11 cellular contexts compared by ENCODE assay signal in the genomic region with DNA sequence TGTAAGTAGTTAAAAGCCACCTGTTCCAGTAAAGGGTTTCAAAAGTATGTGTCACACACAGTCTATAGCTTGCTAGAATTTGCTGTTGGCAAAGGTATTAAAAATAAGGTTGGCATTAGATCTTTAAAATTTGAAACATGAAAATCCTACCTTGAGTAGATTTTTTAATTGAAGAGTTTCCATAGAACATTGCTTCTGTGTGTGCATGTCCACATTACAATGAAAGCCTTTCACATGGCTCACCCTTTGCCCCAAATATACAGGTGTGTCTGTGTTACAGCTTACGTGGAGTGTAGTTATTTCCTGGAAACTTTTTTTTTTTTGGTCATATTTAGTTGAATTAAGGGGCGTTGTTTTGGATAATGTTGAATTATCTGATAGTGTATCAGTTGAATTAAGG. TPM values are rescaled to one million over a fixed set of nuclear protein-coding genes. Genes with fewer than 3 reads are reported as not detected.
DNase-seq lines count a peak whose midpoint lies in the region; ATAC-seq and TF ChIP-seq lines count a peak whose summit lies in the region.
"Had no signal": no experiment of that assay in that cellular context is flagged by ENCODE, and none has a peak within 500 bp of the region (broad histone marks: within the 10 kb centered on the region; RNA-seq: fewer than 3 reads in every experiment).

No MANE protein-coding gene starts in this region.

- H2BK12ac ChIP-seq in H9 (ENCODE audit: insufficient read length, low read depth, low read length), result no peak overlapping the region

- H4K20me1 ChIP-seq in H9 (ENCODE audit: control insufficient read depth, insufficient read depth, insufficient read length), result no peaks in the 10 kb centered on the region

- no peaks in the 10 kb centered on the region for H3K9me3 ChIP-seq in H9 (ENCODE audit: control insufficient read depth, low read depth, low read length)
- no peaks in the 10 kb centered on the region for H3K9me3 ChIP-seq in Peyer's patch
- H3K9me3 ChIP-seq in esophagus squamous epithelium, result no peaks in the 10 kb centered on the region
- H3K9me3 ChIP-seq in left ventricle myocardium inferior (replicated peaks), result no peaks in the 10 kb centered on the region
- no peaks in the 10 kb centered on the region for H3K9me3 ChIP-seq in right cardiac atrium (ENCODE audit: control insufficient read depth, low read length)
- H3K9me3 ChIP-seq: thoracic aorta had no signal

- no peaks in the 10 kb centered on the region for H3K79me1 ChIP-seq in H9 (ENCODE audit: insufficient read depth, low read depth, low read length, poor library complexity, severe bottlenecking)

- H2AK5ac ChIP-seq in H9 (ENCODE audit: insufficient read length, low read length), result no peak overlapping the region

- TF ChIP-seq CTCF in H9 (conservative IDR thresholded peaks at IDR 0.05), result no peak
- TF ChIP-seq CTCF in Peyer's patch (IDR thresholded peaks at IDR 0.05), result no peak
- TF ChIP-seq CTCF in esophagus squamous epithelium (IDR thresholded peaks at IDR 0.05), result no peak
- TF ChIP-seq CTCF in progenitor cell of endocrine pancreas (IDR thresholded peaks at IDR 0.05; ENCODE audit: unreplicated experiment), result no peak
- TF ChIP-seq CTCF in left ventricle myocardium inferior (IDR thresholded peaks at IDR 0.05; ENCODE audit: borderline replicate concordance), result no peak

- no peak overlapping the region for H2BK15ac ChIP-seq in H9 (ENCODE audit: low read depth, low read length)

- no peak overlapping the region for H2BK5ac ChIP-seq in H9 (ENCODE audit: insufficient read length, low read length)

- no peak for DNase-seq in H9
- peak in 1 of 3 donors; percentile 54 for DNase-seq in Peyer's patch
- no peak for DNase-seq in esophagus squamous epithelium (lab: John Stamatoyannopoulos, UW)
- DNase-seq in progenitor cell of endocrine pancreas (ENCODE audit: low spot score, unreplicated experiment), result no peak
- DNase-seq in UCSD-AML1 (lab: John Stamatoyannopoulos, UW; ENCODE audit: unreplicated experiment), result no peak
- DNase-seq in left ventricle myocardium inferior, result no peak
- no peak for DNase-seq in right cardiac atrium
- DNase-seq: GDM1 had no signal

- H3K4me1 ChIP-seq in H9 (ENCODE audit: insufficient read depth, low read length), result no peaks in the 10 kb centered on the region
- peaks cover 0 to 39% (median 4%) of the 10 kb centered on the region in 4 donors for H3K4me1 ChIP-seq in Peyer's patch
- H3K4me1 ChIP-seq in esophagus squamous epithelium, result peaks cover 12 to 82% (median 34%) of the 10 kb centered on the region in 3 donors
- peaks cover 30% of the 10 kb centered on the region for H3K4me1 ChIP-seq in left ventricle myocardium inferior
- H3K4me1 ChIP-seq in right cardiac atrium (ENCODE audit: control insufficient read depth, insufficient read depth, low read length), result no peaks in the 10 kb centered on the region

- H3K27me3 Mint-ChIP-seq in H9 (ENCODE audit: low read depth) (peaks cover 26% of the 10 kb centered on the region), progenitor cell of endocrine pancreas (no peaks in the 10 kb centered on the region)

- H3K36me3 ChIP-seq in Peyer's patch (no peaks in the 10 kb centered on the region), esophagus squamous epithelium (no peaks in the 10 kb centered on the region), left ventricle myocardium inferior (no peaks in the 10 kb centered on the region)
- H3K36me3 ChIP-seq: thoracic aorta had no signal

- peak overlapping the region; percentile 32 for H3K4me2 ChIP-seq in H9 (ENCODE audit: insufficient read depth, insufficient read length, low read length)

- H3K27ac Mint-ChIP-seq in H9 (no peak overlapping the region), progenitor cell of endocrine pancreas (peak overlapping the region; percentile 16)
- H3K27ac Mint-ChIP-seq: dendritic cell treated with granulocyte-macrophage colony-stimulating factor and Interleukin-4, amounts not matched to agents 40 ng/mL and 50 ng/mL, for 4 days had no signal

- no peak overlapping the region for H3K4ac ChIP-seq in H9 (ENCODE audit: low read depth, low read length)

- peaks cover 27 to 35% of the 10 kb centered on the region in 2 experiments for H3K4me1 Mint-ChIP-seq in H9
- H3K4me1 Mint-ChIP-seq in progenitor cell of endocrine pancreas (ENCODE audit: low read depth), result peaks cover 19% of the 10 kb centered on the region

- no peak overlapping the region for H4K8ac ChIP-seq in H9 (replicated peaks; ENCODE audit: insufficient read length, low read depth, low read length)

- H3K4me3 ChIP-seq in Peyer's patch, result peak overlapping the region in 3 of 4 donors; percentile 63 to 96 (median 85)
- peak overlapping the region; percentile 56 to 94 (median 73) for H3K4me3 ChIP-seq in esophagus squamous epithelium
- H3K4me3 ChIP-seq in left ventricle myocardium inferior, result no peak overlapping the region
- H3K4me3 ChIP-seq in right cardiac atrium (ENCODE audit: low read length), result no peak overlapping the region

- no peak overlapping the region for H2BK20ac ChIP-seq in H9 (ENCODE audit: low read depth, low read length, poor library complexity, severe bottlenecking)

- no peak overlapping the region for H3K23ac ChIP-seq in H9 (ENCODE audit: insufficient read length, low read depth, low read length)

- no peak overlapping the region for H3K14ac ChIP-seq in H9 (ENCODE audit: insufficient read depth, low read length)

- TF ChIP-seq POLR2A in Peyer's patch (IDR thresholded peaks at IDR 0.05) (peak; percentile 37 to 70), esophagus squamous epithelium (IDR thresholded peaks at IDR 0.05) (no peak)

- H3K9me3 Mint-ChIP-seq in H9, result no peaks in the 10 kb centered on the region
- no peaks in the 10 kb centered on the region for H3K9me3 Mint-ChIP-seq in progenitor cell of endocrine pancreas (ENCODE audit: low read depth)
- H3K9me3 Mint-ChIP-seq: dendritic cell treated with granulocyte-macrophage colony-stimulating factor and Interleukin-4, amounts not matched to agents 40 ng/mL and 50 ng/mL, for 4 days had no signal

- peaks cover 5% of the 10 kb centered on the region for H3K23me2 ChIP-seq in H9 (ENCODE audit: insufficient read length, low read depth, low read length, poor library complexity, severe bottlenecking)

- H2AFZ ChIP-seq in H9 (ENCODE audit: low read length), result no peak overlapping the region

- H3K79me2 ChIP-seq in H9 (ENCODE audit: insufficient read depth, low read length), result peaks cover 7% of the 10 kb centered on the region; the same call in 1 of the 2 replicates

- H3K18ac ChIP-seq in H9 (ENCODE audit: insufficient read length, low read depth, low read length), result no peak overlapping the region

- H3K36me3 Mint-ChIP-seq in H9 (ENCODE audit: insufficient read depth in 1 of 3, low read depth in 3 of 3) (peaks cover 2 to 18% (median 8%) of the 10 kb centered on the region in 3 experiments; a peak in 4 of 7 replicates), progenitor cell of endocrine pancreas (ENCODE audit: insufficient read depth) (peaks cover 4% of the 10 kb centered on the region)

- H3K9ac ChIP-seq in H9 (ENCODE audit: extremely low read depth, insufficient read length, low read length), result no peak overlapping the region

- H3K27ac ChIP-seq in H9 (ENCODE audit: insufficient read length, low read depth, low read length), result no peak overlapping the region
- H3K27ac ChIP-seq in Peyer's patch, result peak overlapping the region in 3 of 4 donors; percentile 86 to 94 (median 89)
- peak overlapping the region in 3 of 4 donors; percentile 87 to 95 (median 90) for H3K27ac ChIP-seq in esophagus squamous epithelium
- no peak overlapping the region for H3K27ac ChIP-seq in left ventricle myocardium inferior (replicated peaks)
- H3K27ac ChIP-seq in right cardiac atrium (ENCODE audit: low read length), result no peak overlapping the region
- H3K27ac ChIP-seq: thoracic aorta had no signal

- no peak for ATAC-seq in HG03571 (IDR thresholded peaks at IDR 0.05; ENCODE audit: unreplicated experiment)
- no peak for ATAC-seq in right cardiac atrium

- no peak overlapping the region for H4K5ac ChIP-seq in H9 (ENCODE audit: insufficient read length, low read depth, low read length)

- intact Hi-C loops in esophagus squamous epithelium (cut with DNase I) (loop anchor here (10.0 kb wide), 1 partner anchor 67 kb away; no protein-coding TSS in a partner anchor), left ventricle myocardium inferior (cut with micrococcal nuclease) (no loop called here), right cardiac atrium (cut with DNase I) (no loop called here)

- no peak overlapping the region for H3K56ac ChIP-seq in H9 (ENCODE audit: insufficient read length, low read depth, low read length)

- H3K4me3 Mint-ChIP-seq in H9 (peak overlapping the region; percentile 86 to 96), progenitor cell of endocrine pancreas (ENCODE audit: low read depth) (peak overlapping the region; percentile 91)
- H3K4me3 Mint-ChIP-seq: dendritic cell treated with granulocyte-macrophage colony-stimulating factor and Interleukin-4, amounts not matched to agents 40 ng/mL and 50 ng/mL, for 4 days had no signal

- no peak overlapping the region for H4K91ac ChIP-seq in H9 (ENCODE audit: insufficient read length, low read depth, low read length)

- H3T11ph ChIP-seq in H9 (ENCODE audit: low read length), result no peak overlapping the region

- no peak overlapping the region for H2BK120ac ChIP-seq in H9 (ENCODE audit: low read depth, low read length, poor library complexity, severe bottlenecking)

- WGBS in H9 (ENCODE audit: extremely low coverage, insufficient read length, low lambda C conversion rate), result 100% methylated on average over 1 of the region's 2 CpGs
- 28 to 41% methylated on average over 2 of the region's 2 CpGs for WGBS in esophagus squamous epithelium, 2 donors
- WGBS in right cardiac atrium, result 94% methylated on average over 2 of the region's 2 CpGs

- H3K27me3 ChIP-seq in H9 (ENCODE audit: insufficient read depth, low read length), result peaks cover 7% of the 10 kb centered on the region; the same call in 1 of the 2 replicates
- no peaks in the 10 kb centered on the region for H3K27me3 ChIP-seq in Peyer's patch
- H3K27me3 ChIP-seq in esophagus squamous epithelium, result no peaks in the 10 kb centered on the region
- no peaks in the 10 kb centered on the region for H3K27me3 ChIP-seq in left ventricle myocardium inferior (ENCODE audit: low read depth)
- H3K27me3 ChIP-seq in right cardiac atrium (ENCODE audit: control insufficient read depth, insufficient read depth), result no peaks in the 10 kb centered on the region

RNA-seq across cellular contexts. Expression of gene ABHD17C, which starts 2.2 kb away (rescaled TPM):
- total RNA-seq in H9 (2021) (21.5 and 25.1 TPM in 2 replicates), Peyer's patch (10 to 100 TPM; 14.9 to 74.6 (median 37.8) TPM), esophagus squamous epithelium (10 to 100 TPM; 18.7 to 37.1 (median 27.1) TPM), progenitor cell of endocrine pancreas (19.8 and 20.6 TPM in 2 replicates), left ventricle myocardium inferior (5.9 TPM), right cardiac atrium (1 to 10 TPM; 2.6 to 6.2 (median 5.6) TPM)
- 3.3 TPM for polyA plus RNA-seq in right cardiac atrium

Comparison
In these comparisons a context has a peak if more than half of its experiments do, and no peak if none do; other contexts are left out.
1. H3K27ac ChIP-seq: peak in Peyer's patch (3 of 4) and esophagus squamous epithelium (3 of 4); none in H9 (single experiment), left ventricle myocardium inferior (single experiment) and right cardiac atrium (single experiment).
2. H3K4me3 ChIP-seq: peak in Peyer's patch (3 of 4) and esophagus squamous epithelium (4 of 4); none in left ventricle myocardium inferior (single experiment) and right cardiac atrium (single experiment).
3. POLR2A ChIP-seq: peak in Peyer's patch (2 of 2); none in esophagus squamous epithelium (0 of 4).